1 cellular context compared by ENCODE assay signal in the genomic region with DNA sequence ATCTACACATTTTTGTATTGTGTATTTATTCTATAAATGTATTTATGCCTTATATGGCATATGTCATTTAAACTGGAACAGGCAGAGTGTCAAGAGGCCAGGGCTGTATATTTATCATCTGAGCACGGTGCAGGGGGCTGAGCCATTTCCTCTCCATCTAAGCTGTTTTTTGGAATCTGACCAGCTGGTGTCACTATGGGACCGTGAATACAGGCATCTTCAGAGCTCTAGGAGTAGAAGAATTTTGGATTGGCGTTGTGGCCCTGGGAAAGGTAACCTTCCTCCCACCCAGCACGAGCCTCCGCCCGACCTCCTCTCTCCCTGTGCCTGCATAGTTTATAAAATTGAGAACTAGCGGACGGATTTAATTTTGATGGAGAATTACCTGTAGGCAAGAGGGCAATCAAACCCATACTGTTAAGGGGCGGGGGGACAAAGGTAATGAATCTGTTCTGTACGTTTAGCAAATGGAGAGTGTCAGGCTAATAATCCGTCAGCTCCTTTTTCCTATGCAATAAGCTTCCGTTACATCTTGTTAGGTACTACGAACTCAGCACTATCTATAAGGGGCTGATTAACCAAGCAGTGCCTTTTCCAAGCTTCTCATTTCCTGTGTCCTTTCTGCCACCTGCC.
TF ChIP-seq lines count a peak whose summit lies in the region.

No MANE protein-coding gene starts in this region.

TF ChIP-seq in K562, 482 proteins besides CTCF, POLR2A, EP300 and RAD21 (continued from another document):
- TF ChIP-seq, protein P1, sequence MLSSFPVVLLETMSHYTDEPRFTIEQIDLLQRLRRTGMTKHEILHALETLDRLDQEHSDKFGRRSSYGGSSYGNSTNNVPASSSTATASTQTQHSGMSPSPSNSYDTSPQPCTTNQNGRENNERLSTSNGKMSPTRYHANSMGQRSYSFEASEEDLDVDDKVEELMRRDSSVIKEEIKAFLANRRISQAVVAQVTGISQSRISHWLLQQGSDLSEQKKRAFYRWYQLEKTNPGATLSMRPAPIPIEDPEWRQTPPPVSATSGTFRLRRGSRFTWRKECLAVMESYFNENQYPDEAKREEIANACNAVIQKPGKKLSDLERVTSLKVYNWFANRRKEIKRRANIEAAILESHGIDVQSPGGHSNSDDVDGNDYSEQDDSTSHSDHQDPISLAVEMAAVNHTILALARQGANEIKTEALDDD (IDR thresholded peaks at IDR 0.05): no peak
